ENCODE assay signal across 33 cellular contexts in genomic region chr12:92722897-92723296, GRCh38. TPM values are rescaled to one million over a fixed set of nuclear protein-coding genes. Genes with fewer than 3 reads are reported as not detected.
"Had no signal": no experiment of that assay in that cellular context is flagged by ENCODE, and none has a peak within 500 bp of the region (broad histone marks: within the 10 kb centered on the region; RNA-seq: fewer than 3 reads in every experiment).

No MANE protein-coding gene starts in this region.

- H3K9me3 ChIP-seq: ascending aorta had no signal

- H3K27ac ChIP-seq: ascending aorta, cardiac muscle cell, VCaP had no signal

- FAIRE-seq: TTC549 had no signal

- H3K36me3 Mint-ChIP-seq: activated CD4-positive, alpha-beta memory T cell treated with anti-CD3 and anti-CD28 coated beads for 36 hours; activated naive CD4-positive, alpha-beta T cell treated with anti-CD3 and anti-CD28 coated beads, Interleukin-2, amount 10 ng/mL, durations not matched to agents 7 days and 5 days; activated naive CD4-positive, alpha-beta T cell treated with anti-CD3 and anti-CD28 coated beads, Interleukin-2, amount 50 U/mL, for 24 hours; activated naive CD8-positive, alpha-beta T cell; activated naive CD8-positive, alpha-beta T cell treated with anti-CD3 and anti-CD28 coated beads, Interleukin-2, amount 10 ng/mL, durations not matched to agents 7 days and 5 days; brain had no signal

- DNase-seq: activated B cell treated with CpG ODN at 0.5 μM for 24 hours; activated CD4-positive, alpha-beta memory T cell treated with anti-CD3 and anti-CD28 coated beads for 36 hours; activated CD4-positive, alpha-beta T cell treated with anti-CD3 and anti-CD28 coated beads for 4 hours; activated CD4-positive, alpha-beta T cell treated with anti-CD3 and anti-CD28 coated beads, Interleukin-2, amount 10 ng/mL, durations not matched to agents 24 days and 14 days; activated CD4-positive, alpha-beta T cell treated with anti-CD3 and anti-CD28 coated beads, Interleukin-2, amount 50 U/mL, for 1 hour; activated CD4-positive, alpha-beta T cell treated with anti-CD3 and anti-CD28 coated beads, Interleukin-2, amount 50 U/mL, for 4 hours; activated CD4-positive, CD25-positive, alpha-beta regulatory T cell treated with anti-CD3 and anti-CD28 coated beads, Interleukin-2, amount 50 U/mL, for 72 hours; activated CD8-positive, alpha-beta memory T cell treated with anti-CD3 and anti-CD28 coated beads, Interleukin-2, amount 10 ng/mL, durations not matched to agents 7 days and 5 days; activated CD8-positive, alpha-beta memory T cell treated with anti-CD3 and anti-CD28 coated beads, Interleukin-2, amount 50 U/mL, for 48 hours; activated CD8-positive, alpha-beta T cell treated with anti-CD3 and anti-CD28 coated beads for 36 hours; activated effector memory CD4-positive, alpha-beta T cell treated with Interleukin-2 at 50 U/mL for 16 hours; activated gamma-delta T cell; activated naive CD4-positive, alpha-beta T cell treated with anti-CD3 and anti-CD28 coated beads, Interleukin-2, amount 10 ng/mL, durations not matched to agents 7 days and 5 days; activated naive CD4-positive, alpha-beta T cell treated with Interleukin-2 at 50 U/mL for 16 hours; activated naive CD8-positive, alpha-beta T cell treated with anti-CD3 and anti-CD28 coated beads, Interleukin-2, amount 10 ng/mL, durations not matched to agents 7 days and 5 days; activated naive CD8-positive, alpha-beta T cell treated with anti-CD3 and anti-CD28 coated beads, Interleukin-2, amount 50 U/mL, for 24 hours; activated T-cell treated with anti-CD3 and anti-CD28 coated beads, Interleukin-2, amount 50 U/mL, for 24 hours; activated T-cell treated with anti-CD3 and anti-CD28 coated beads, Interleukin-2, amount 50 U/mL, for 48 hours; SW 1271; T-helper 1 cell; T-helper 2 cell; T-helper 9 cell had no signal

- H3K4me3 Mint-ChIP-seq: activated B cell treated with CpG ODN at 0.5 μM for 24 hours; activated CD4-positive, alpha-beta memory T cell treated with anti-CD3 and anti-CD28 coated beads for 36 hours; activated CD4-positive, alpha-beta T cell treated with anti-CD3 and anti-CD28 coated beads, Interleukin-2, amount 10 ng/mL, durations not matched to agents 24 days and 14 days; activated CD8-positive, alpha-beta memory T cell treated with anti-CD3 and anti-CD28 coated beads, Interleukin-2, amount 10 ng/mL, durations not matched to agents 7 days and 5 days; activated CD8-positive, alpha-beta T cell treated with anti-CD3 and anti-CD28 coated beads for 36 hours; activated naive CD4-positive, alpha-beta T cell treated with anti-CD3 and anti-CD28 coated beads, Interleukin-2, amount 10 ng/mL, durations not matched to agents 7 days and 5 days; activated naive CD4-positive, alpha-beta T cell treated with anti-CD3 and anti-CD28 coated beads, Interleukin-2, amount 50 U/mL, for 24 hours; activated naive CD8-positive, alpha-beta T cell; activated naive CD8-positive, alpha-beta T cell treated with anti-CD3 and anti-CD28 coated beads, Interleukin-2, amount 10 ng/mL, durations not matched to agents 7 days and 5 days; activated naive CD8-positive, alpha-beta T cell treated with anti-CD3 and anti-CD28 coated beads, Interleukin-2, amount 50 U/mL, for 24 hours; activated T-cell treated with anti-CD3 and anti-CD28 coated beads, Interleukin-2, amount 50 U/mL, for 24 hours; brain; T-helper 1 cell treated with Interleukin-12 subunit alpha and Interleukin-12 subunit beta and Interleukin-4 antibody, amounts not matched to agents 30 μg/mL and 1 μg/mL, for 36 hours; T-helper 2 cell treated with Interferon-gamma antibody and Interleukin-4, amounts not matched to agents 5 μg/mL and 100 μg/mL, for 36 hours had no signal

- H3K4me1 ChIP-seq: ascending aorta had no signal

- H3K9me3 Mint-ChIP-seq: activated CD4-positive, alpha-beta T cell treated with anti-CD3 and anti-CD28 coated beads, Interleukin-2, amount 10 ng/mL, durations not matched to agents 24 days and 14 days; activated naive CD4-positive, alpha-beta T cell treated with anti-CD3 and anti-CD28 coated beads, Interleukin-2, amount 10 ng/mL, durations not matched to agents 7 days and 5 days; activated T-helper 2 cell treated with anti-CD3 and anti-CD28 coated beads, Interferon-gamma antibody, Interleukin-2, Interleukin-4, amounts not matched to agents 10 μg/mL and 5 μg/mL and 100 μg/mL, durations not matched to agents 14 hours and 24 hours and 36 hours had no signal

- H3K27me3 Mint-ChIP-seq: activated B cell treated with CpG ODN at 0.5 μM for 24 hours; activated T-cell treated with anti-CD3 and anti-CD28 coated beads, Interleukin-2, amount 50 U/mL, for 24 hours had no signal

- H3K4me3 ChIP-seq: ascending aorta, cardiac muscle cell had no signal

- H3K36me3 ChIP-seq: ascending aorta, cardiac muscle cell had no signal

- H3K27ac Mint-ChIP-seq: activated B cell treated with CpG ODN at 0.5 μM for 24 hours; activated CD4-positive, alpha-beta memory T cell treated with anti-CD3 and anti-CD28 coated beads for 36 hours; activated CD4-positive, alpha-beta T cell treated with anti-CD3 and anti-CD28 coated beads, Interleukin-2, amount 10 ng/mL, durations not matched to agents 24 days and 14 days; activated CD8-positive, alpha-beta memory T cell treated with anti-CD3 and anti-CD28 coated beads, Interleukin-2, amount 10 ng/mL, durations not matched to agents 7 days and 5 days; activated CD8-positive, alpha-beta T cell treated with anti-CD3 and anti-CD28 coated beads for 36 hours; activated naive CD4-positive, alpha-beta T cell treated with anti-CD3 and anti-CD28 coated beads, Interleukin-2, amount 10 ng/mL, durations not matched to agents 7 days and 5 days; activated naive CD4-positive, alpha-beta T cell treated with anti-CD3 and anti-CD28 coated beads, Interleukin-2, amount 50 U/mL, for 24 hours; activated naive CD8-positive, alpha-beta T cell; activated naive CD8-positive, alpha-beta T cell treated with anti-CD3 and anti-CD28 coated beads, Interleukin-2, amount 10 ng/mL, durations not matched to agents 7 days and 5 days; activated naive CD8-positive, alpha-beta T cell treated with anti-CD3 and anti-CD28 coated beads, Interleukin-2, amount 50 U/mL, for 24 hours; activated T-cell treated with anti-CD3 and anti-CD28 coated beads, Interleukin-2, amount 50 U/mL, for 24 hours; activated T-helper 2 cell treated with anti-CD3 and anti-CD28 coated beads, Interferon-gamma antibody, Interleukin-2, Interleukin-4, amounts not matched to agents 10 μg/mL and 5 μg/mL and 100 μg/mL, durations not matched to agents 14 hours and 24 hours and 36 hours; brain; T-helper 1 cell treated with Interleukin-12 subunit alpha and Interleukin-12 subunit beta and Interleukin-4 antibody, amounts not matched to agents 30 μg/mL and 1 μg/mL, for 36 hours; T-helper 2 cell treated with Interferon-gamma antibody and Interleukin-4, amounts not matched to agents 5 μg/mL and 100 μg/mL, for 36 hours had no signal

- H3K4me1 Mint-ChIP-seq: activated B cell treated with CpG ODN at 0.5 μM for 24 hours; activated CD4-positive, alpha-beta T cell treated with anti-CD3 and anti-CD28 coated beads, Interleukin-2, amount 10 ng/mL, durations not matched to agents 24 days and 14 days; activated CD8-positive, alpha-beta memory T cell treated with anti-CD3 and anti-CD28 coated beads, Interleukin-2, amount 10 ng/mL, durations not matched to agents 7 days and 5 days; activated naive CD4-positive, alpha-beta T cell treated with anti-CD3 and anti-CD28 coated beads, Interleukin-2, amount 10 ng/mL, durations not matched to agents 7 days and 5 days; activated naive CD4-positive, alpha-beta T cell treated with anti-CD3 and anti-CD28 coated beads, Interleukin-2, amount 50 U/mL, for 24 hours; activated naive CD8-positive, alpha-beta T cell treated with anti-CD3 and anti-CD28 coated beads, Interleukin-2, amount 10 ng/mL, durations not matched to agents 7 days and 5 days; activated naive CD8-positive, alpha-beta T cell treated with anti-CD3 and anti-CD28 coated beads, Interleukin-2, amount 50 U/mL, for 24 hours had no signal

RNA-seq across cellular contexts. Expression of gene PLEKHG7, which starts 20.1 kb away (rescaled TPM):
- total RNA-seq: activated CD4-positive, alpha-beta memory T cell treated with anti-CD3 and anti-CD28 coated beads for 36 hours; activated CD4-positive, alpha-beta T cell treated with anti-CD3 and anti-CD28 coated beads, Interleukin-2, amount 10 ng/mL, durations not matched to agents 24 days and 14 days; activated CD8-positive, alpha-beta memory T cell treated with anti-CD3 and anti-CD28 coated beads, Interleukin-2, amount 10 ng/mL, durations not matched to agents 7 days and 5 days; activated CD8-positive, alpha-beta T cell treated with anti-CD3 and anti-CD28 coated beads for 36 hours; activated naive CD8-positive, alpha-beta T cell treated with anti-CD3 and anti-CD28 coated beads, Interleukin-2, amount 10 ng/mL, durations not matched to agents 7 days and 5 days; activated T-helper 2 cell treated with anti-CD3 and anti-CD28 coated beads, Interferon-gamma antibody, Interleukin-2, Interleukin-4, amounts not matched to agents 10 μg/mL and 5 μg/mL and 100 μg/mL, durations not matched to agents 14 hours and 24 hours and 36 hours; ascending aorta; bronchial epithelial cell; cardiac muscle cell had no signal
- polyA plus RNA-seq: cardiac muscle cell had no signal
